8 cellular contexts compared by ENCODE assay signal in the genomic region with DNA sequence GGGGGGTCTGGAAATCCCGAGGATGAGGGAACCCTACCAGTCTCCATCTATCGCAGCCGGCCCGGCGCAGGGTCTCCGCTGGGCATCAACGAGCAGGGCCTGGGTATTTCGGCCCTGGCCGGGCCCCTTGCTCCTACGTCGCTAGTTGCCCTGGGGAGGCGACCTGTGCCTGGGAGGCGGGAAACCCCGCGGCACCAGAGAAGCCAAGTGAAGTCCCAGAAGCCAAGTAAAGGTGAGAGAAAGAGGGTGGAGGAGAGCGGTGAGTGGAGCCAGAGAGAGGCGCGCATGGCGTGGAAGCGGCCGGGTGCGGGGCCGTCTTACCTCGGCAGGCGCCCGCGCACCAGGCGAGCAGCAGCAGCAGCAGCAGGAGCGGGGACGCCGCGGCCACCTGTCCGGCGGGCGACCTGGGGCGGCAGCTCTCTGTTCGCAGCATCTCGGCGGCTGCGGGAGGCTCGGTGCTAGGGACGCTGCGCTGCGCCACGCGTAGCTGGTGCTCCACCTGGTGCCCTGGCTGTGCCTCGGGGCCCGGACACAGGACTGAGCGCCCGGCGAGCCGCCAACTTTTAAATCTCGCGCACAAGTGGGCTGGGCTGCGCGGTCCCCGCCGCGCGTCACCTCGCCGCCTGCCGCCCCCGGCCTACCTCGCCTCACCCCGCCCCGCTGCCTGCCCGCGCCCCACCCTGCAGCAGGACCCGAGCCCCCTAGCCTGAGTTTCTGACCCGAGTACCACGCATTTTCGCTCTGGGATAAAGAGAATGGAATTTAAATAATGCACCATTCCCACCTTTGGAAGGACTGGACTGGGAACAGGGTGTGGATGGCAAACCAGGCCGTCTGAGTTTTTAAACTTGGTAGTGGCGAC. TPM values are rescaled to one million over a fixed set of nuclear protein-coding genes. Genes with fewer than 3 reads are reported as not detected.
DNase-seq lines count a peak whose midpoint lies in the region; ATAC-seq, FAIRE-seq and TF ChIP-seq lines count a peak whose summit lies in the region.

A gene with protein sequence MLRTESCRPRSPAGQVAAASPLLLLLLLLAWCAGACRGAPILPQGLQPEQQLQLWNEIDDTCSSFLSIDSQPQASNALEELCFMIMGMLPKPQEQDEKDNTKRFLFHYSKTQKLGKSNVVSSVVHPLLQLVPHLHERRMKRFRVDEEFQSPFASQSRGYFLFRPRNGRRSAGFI (minus strand): TSS at position 539 of the 862 bp plus-strand sequence. CDS start 106 bp downstream, at position 433.

- H3K27me3 ChIP-seq in Panc1 (ENCODE audit: control insufficient read depth, insufficient read depth, low read length) (peaks cover 16% of the 10 kb centered on the region), adipocyte (replicated peaks; ENCODE audit: control insufficient read depth, insufficient read depth, low read length) (peaks cover 36% of the 10 kb centered on the region), small intestine (ENCODE audit: control insufficient read depth in 2 of 2, insufficient read depth in 2 of 2, low read length in 2 of 2) (peaks cover 7 to 14% of the 10 kb centered on the region in 2 donors)

- no peak for FAIRE-seq in small intestine (lab: Jason Lieb, UNC)

- peak; percentile 26 for TF ChIP-seq CTCF in Panc1 (IDR thresholded peaks at IDR 0.05)

- CTCF ChIA-PET in Panc1 (lab: Charles Lee) = no interaction called here

- H3K9ac ChIP-seq in adipocyte (ENCODE audit: low read length) = no peak within 1 kb of the TSS

- H3K4me1 ChIP-seq in Panc1 (ENCODE audit: control insufficient read depth, insufficient read depth, low read length) (peaks cover 8% of the 10 kb centered on the region; the same call in 1 of the 2 replicates), adipocyte (ENCODE audit: control insufficient read depth, insufficient read depth, low read length) (peaks cover 4% of the 10 kb centered on the region), small intestine (ENCODE audit: control insufficient read depth in 2 of 2, insufficient read depth in 1 of 2, low read depth in 1 of 2, low read length in 1 of 2) (peaks cover 0 to 4% of the 10 kb centered on the region in 2 donors)

- in situ Hi-C loops in Panc1 (cut with HindIII; ENCODE audit: low pct_unique_long_range_greater_than_20kb, low sequenced_read_pairs) = no loop called here

- peak; percentile 91 for ATAC-seq in GM18505 (IDR thresholded peaks at IDR 0.05; ENCODE audit: unreplicated experiment)
- ATAC-seq in HG03135 (IDR thresholded peaks at IDR 0.05; ENCODE audit: unreplicated experiment) = peak; percentile 72
- peak; percentile 87 for ATAC-seq in Panc1

- H3K27ac ChIP-seq in Panc1 (ENCODE audit: low read length) (no peak within 1 kb of the TSS), small intestine (ENCODE audit: low read depth in 1 of 2, low read length in 1 of 2) (no peak within 1 kb of the TSS)

- H3K36me3 ChIP-seq in Panc1 (ENCODE audit: control insufficient read depth, insufficient read depth, low read length) (peaks cover 4% of the 10 kb centered on the region), adipocyte (ENCODE audit: control insufficient read depth, insufficient read depth, low read length, severe bottlenecking) (no peaks in the 10 kb centered on the region), small intestine (ENCODE audit: control insufficient read depth in 2 of 2, insufficient read depth in 2 of 2, low read length in 2 of 2) (no peaks in the 10 kb centered on the region)

- 1 to 2% (median 1%) methylated on average over 60 to 75 of the region's 75 CpGs for WGBS in small intestine, 3 donors

- peak within 1 kb of the TSS; percentile 28 to 34 for H3K4me3 ChIP-seq in Panc1 (ENCODE audit: low read depth in 2 of 2, low read length in 2 of 2)
- H3K4me3 ChIP-seq in adipocyte (ENCODE audit: low read length) = peak within 1 kb of the TSS; percentile 44
- H3K4me3 ChIP-seq in iPS-11a (ENCODE audit: low read depth, low read length) = peak within 1 kb of the TSS; percentile 65
- peak within 1 kb of the TSS in 1 of 2 donors; percentile 40 for H3K4me3 ChIP-seq in small intestine (ENCODE audit: low read depth in 1 of 2, low read length in 2 of 2)

- no peak for TF ChIP-seq POLR2A in GM18505 (IDR thresholded peaks at IDR 0.05; ENCODE audit: borderline replicate concordance, extremely low read depth, insufficient read depth, insufficient read length)

- peak; percentile 38 for DNase-seq in A172 (ENCODE audit: low spot score)
- no peak for DNase-seq in Panc1 (ENCODE audit: low read depth, low spot score)
- DNase-seq in adipocyte (ENCODE audit: low read depth) = peak; percentile 22
- peak; percentile 13 for DNase-seq in small intestine
- DNase-seq in Ammon's horn (ENCODE audit: low spot score) = no peak

- H3K9me3 ChIP-seq in Panc1 (ENCODE audit: control insufficient read depth, insufficient read depth, low read depth, low read length) = no peaks in the 10 kb centered on the region
- H3K9me3 ChIP-seq in adipocyte (ENCODE audit: control insufficient read depth, low read length) = peaks cover 6% of the 10 kb centered on the region
- no peaks in the 10 kb centered on the region for H3K9me3 ChIP-seq in small intestine (ENCODE audit: control insufficient read depth, low read depth)

- BruUV-seq in Panc1 (replicated peaks; lab: Mats Ljungman, UMichigan) = no TSS peak

- intact Hi-C loops in Panc1 (cut with micrococcal nuclease; ENCODE audit: unreplicated experiment) = no loop called here

- POLR2A ChIA-PET in Panc1 (lab: Charles Lee) = no interaction called here

RNA-seq across cellular contexts. Expression of the gene that starts here (rescaled TPM):
- 38.9 and 55.0 TPM in 2 replicates for total RNA-seq in A172 (2014; rRNA removed; shearing (Covaris generic))
- 0.54 TPM for total RNA-seq in Panc1 (2021; ENCODE audit: unreplicated experiment)
- polyA plus RNA-seq in Panc1 (2012; ENCODE audit: insufficient read length) = not detected
- 10 to 100 TPM in 1 of 3 donors, not detected in 2; 28.3 TPM for polyA plus RNA-seq in small intestine

Comparison
In these comparisons a context has a peak if more than half of its experiments do, and no peak if none do; other contexts are left out.
1. RNA of the gene that starts here (total RNA-seq): 38.9 to 55.0 TPM in A172; 0.54 TPM in Panc1 (single experiment); every median in the first group is over 10 times any median in the second.
2. Peak in ATAC-seq and H3K4me3 ChIP-seq in Panc1; RNA of the gene not detected or under 1 TPM.
3. DNase-seq: peak in A172 (single experiment), adipocyte (single experiment) and small intestine (single experiment); none in Panc1 (single experiment) and Ammon's horn (single experiment).
4. Peak in every context shown above with its lines, with median percentiles within 50 percentile points of each other: ATAC-seq.